ENCODE assay signal across 8 cellular contexts in genomic region chr11:59283825-59284772, GRCh38.
A peak's percentile ranks its signal among the peaks of the same experiment; 100 is the strongest.
DNase-seq lines count a peak whose midpoint lies in the region; ATAC-seq and TF ChIP-seq lines count a peak whose summit lies in the region.

No MANE protein-coding gene starts in this region.

- no peaks in the 10 kb centered on the region for H3K27me3 ChIP-seq in CD4-positive, alpha-beta T cell (ENCODE audit: control insufficient read depth, insufficient read depth, low read length)
- H3K27me3 ChIP-seq in neutrophil (peaks cover 26% of the 10 kb centered on the region), vagina (no peaks in the 10 kb centered on the region)

- no peaks in the 10 kb centered on the region for H3K9me3 ChIP-seq in CD4-positive, alpha-beta T cell (ENCODE audit: control insufficient read depth, low read length)
- H3K9me3 ChIP-seq in neutrophil, result no peaks in the 10 kb centered on the region
- no peaks in the 10 kb centered on the region for H3K9me3 ChIP-seq in vagina

- H3K27ac Mint-ChIP-seq in CD4-positive, alpha-beta T cell, result peak overlapping the region; percentile 6
- H3K27ac Mint-ChIP-seq in activated CD8-positive, alpha-beta memory T cell treated with anti-CD3 and anti-CD28 coated beads, Interleukin-2, amount 10 ng/mL, durations not matched to agents 7 days and 5 days, result no peak overlapping the region

- no peak for TF ChIP-seq POLR2A in vagina (IDR thresholded peaks at IDR 0.05)

- peak; percentile 82 for TF ChIP-seq CTCF in CD4-positive, alpha-beta T cell (IDR thresholded peaks at IDR 0.05)
- TF ChIP-seq CTCF in neutrophil (IDR thresholded peaks at IDR 0.05) (peak; percentile 93), vagina (IDR thresholded peaks at IDR 0.05) (peak; percentile 56 to 66 (median 59))

- H3K27me3 Mint-ChIP-seq in CD4-positive, alpha-beta T cell, result peaks cover 5% of the 10 kb centered on the region
- H3K27me3 Mint-ChIP-seq in activated CD8-positive, alpha-beta memory T cell treated with anti-CD3 and anti-CD28 coated beads, Interleukin-2, amount 10 ng/mL, durations not matched to agents 7 days and 5 days, result peaks cover 23% of the 10 kb centered on the region

- H3K4me3 Mint-ChIP-seq in CD4-positive, alpha-beta T cell, result peak overlapping the region; percentile 77
- H3K4me3 Mint-ChIP-seq in activated CD8-positive, alpha-beta memory T cell treated with anti-CD3 and anti-CD28 coated beads, Interleukin-2, amount 10 ng/mL, durations not matched to agents 7 days and 5 days, result peak overlapping the region; percentile 52

- POLR2A ChIA-PET in CD4-positive, alpha-beta T cell (lab: Charles Lee), result interaction anchor here (1.4 kb wide), 1 partner anchor 112 kb away, joined by 6 read pairs; the partner anchor contains the start of gene DTX4

- no peaks in the 10 kb centered on the region for H3K36me3 ChIP-seq in neutrophil
- no peaks in the 10 kb centered on the region for H3K36me3 ChIP-seq in vagina

- H3K4me3 ChIP-seq in neutrophil (ENCODE audit: low read depth in 1 of 2, low read length in 1 of 2) (peak overlapping the region; percentile 19 to 33), vagina (no peak overlapping the region)

- H3K36me3 Mint-ChIP-seq in CD4-positive, alpha-beta T cell (ENCODE audit: low read depth), result no peaks in the 10 kb centered on the region
- H3K36me3 Mint-ChIP-seq in activated CD8-positive, alpha-beta memory T cell treated with anti-CD3 and anti-CD28 coated beads, Interleukin-2, amount 10 ng/mL, durations not matched to agents 7 days and 5 days, result no peaks in the 10 kb centered on the region

- intact Hi-C loops in CD4-positive, alpha-beta T cell (cut with DNase I, micrococcal nuclease), result loop anchor here (1.0 to 10.0 kb wide), 4 partner anchors 21 to 229 kb away; no protein-coding TSS in a partner anchor
- intact Hi-C loops in vagina (cut with DNase I), result loop anchor here (5.0 to 10.0 kb wide), 2 partner anchors 69 to 112 kb away; partner anchors contain the start of genes DTX4 and MPEG1

- no peaks in the 10 kb centered on the region for H3K9me3 Mint-ChIP-seq in CD4-positive, alpha-beta T cell
- no peaks in the 10 kb centered on the region for H3K9me3 Mint-ChIP-seq in activated CD8-positive, alpha-beta memory T cell treated with anti-CD3 and anti-CD28 coated beads, Interleukin-2, amount 10 ng/mL, durations not matched to agents 7 days and 5 days (ENCODE audit: low read depth)

- peaks cover 18% of the 10 kb centered on the region for H3K4me1 Mint-ChIP-seq in CD4-positive, alpha-beta T cell (ENCODE audit: low read depth)
- H3K4me1 Mint-ChIP-seq in activated CD8-positive, alpha-beta memory T cell treated with anti-CD3 and anti-CD28 coated beads, Interleukin-2, amount 10 ng/mL, durations not matched to agents 7 days and 5 days, result peaks cover 9% of the 10 kb centered on the region

- peak; percentile 92 for ATAC-seq in CD4-positive, alpha-beta T cell (ENCODE audit: poor library complexity)
- ATAC-seq in GM19023 (IDR thresholded peaks at IDR 0.05; ENCODE audit: unreplicated experiment) (peak; percentile 80), HG03108 (IDR thresholded peaks at IDR 0.05; ENCODE audit: unreplicated experiment) (peak; percentile 68)
- peak; percentile 66 for ATAC-seq in activated CD8-positive, alpha-beta memory T cell treated with anti-CD3 and anti-CD28 coated beads, Interleukin-2, amount 10 ng/mL, durations not matched to agents 7 days and 5 days

- CTCF ChIA-PET in CD4-positive, alpha-beta T cell (lab: Charles Lee), result no interaction called here
- CTCF ChIA-PET in activated CD8-positive, alpha-beta memory T cell treated with anti-CD3 and anti-CD28 coated beads, Interleukin-2, amount 10 ng/mL, durations not matched to agents 7 days and 5 days (lab: Charles Lee), result interaction anchor here (1.3 kb wide), 1 partner anchor 112 kb away, joined by 6 read pairs; the partner anchor contains the start of gene DTX4

- H3K27ac ChIP-seq in CD4-positive, alpha-beta T cell (ENCODE audit: low read depth, low read length), result no peak overlapping the region
- H3K27ac ChIP-seq in neutrophil (peak overlapping the region; percentile 86), vagina (no peak overlapping the region)

- peak in 8 of 10 experiments; percentile 10 to 40 (median 24) for DNase-seq in CD4-positive, alpha-beta T cell
- DNase-seq in NCI-H446 treated with DMSO at 0.1 percent for 48 hours (lab: John Stamatoyannopoulos, UW), result peak; percentile 29
- DNase-seq in activated CD8-positive, alpha-beta memory T cell treated with anti-CD3 and anti-CD28 coated beads, Interleukin-2, amount 10 ng/mL, durations not matched to agents 7 days and 5 days, result peak; percentile 63
- peak; percentile 36 for DNase-seq in fibroblast of gingiva (ENCODE audit: low read depth)
- DNase-seq in vagina (ENCODE audit: extremely low spot score in 2 of 2), result peak in 1 of 2 donors; percentile 34

- H3K4me1 ChIP-seq in neutrophil (ENCODE audit: control insufficient read depth in 1 of 2, insufficient read depth in 1 of 2, low read depth in 1 of 2, low read length in 1 of 2) (peaks cover 22 to 38% of the 10 kb centered on the region in 2 experiments), vagina (no peaks in the 10 kb centered on the region)

Comparison
In these comparisons a context has a peak if more than half of its experiments do, and no peak if none do; other contexts are left out.
1. H3K4me3 ChIP-seq: peak in neutrophil (2 of 2); none in vagina (0 of 2).
2. Peak in every context shown above with its lines, with median percentiles within 50 percentile points of each other: ATAC-seq and CTCF ChIP-seq.